In genomic region chr15:23866832-23867231, GRCh38 we compare ENCODE assay signal across 10 cellular contexts.
DNase-seq lines count a peak whose midpoint lies in the region; ATAC-seq and TF ChIP-seq lines count a peak whose summit lies in the region.
"Had no signal": no experiment of that assay in that cellular context is flagged by ENCODE, and none has a peak within 500 bp of the region (broad histone marks: within the 10 kb centered on the region; RNA-seq: fewer than 3 reads in every experiment).

No MANE protein-coding gene starts in this region.

- H3K14ac ChIP-seq in IMR-90 (replicated peaks; ENCODE audit: low read depth, low read length) = no peak overlapping the region

- BruUV-seq in IMR-90 (replicated peaks; lab: Mats Ljungman, UMichigan) = no TSS peak

- no peak overlapping the region for H2AK5ac ChIP-seq in IMR-90 (ENCODE audit: low read depth, low read length)

- H2AK9ac ChIP-seq in IMR-90 (replicated peaks; ENCODE audit: low read depth, low read length, poor library complexity) = no peak overlapping the region

- H3K9me1 ChIP-seq in IMR-90 (ENCODE audit: insufficient read depth, low read length) = no peaks in the 10 kb centered on the region

- ATAC-seq in IMR-90 (ENCODE audit: low read depth) = no peak
- ATAC-seq in gastrocnemius medialis = no peak
- ATAC-seq in GM18861 (IDR thresholded peaks at IDR 0.05; ENCODE audit: unreplicated experiment) = no peak
- ATAC-seq: heart right ventricle had no signal

- POLR2A ChIA-PET in IMR-90 (lab: Charles Lee; ENCODE audit: unreplicated experiment) = no interaction called here

- H3K4me1 ChIP-seq in IMR-90 (ENCODE audit: control insufficient read depth, insufficient read depth, low read length) (no peaks in the 10 kb centered on the region), gastrocnemius medialis (no peaks in the 10 kb centered on the region)
- H3K4me1 ChIP-seq: heart right ventricle had no signal

- H3K27me3 ChIP-seq in IMR-90 (ENCODE audit: control insufficient read depth, insufficient read depth, low read length) = no peaks in the 10 kb centered on the region
- H3K27me3 ChIP-seq in kidney epithelial cell (ENCODE audit: control insufficient read depth, insufficient read depth, low read length) = no peaks in the 10 kb centered on the region
- no peaks in the 10 kb centered on the region for H3K27me3 ChIP-seq in gastrocnemius medialis

- H3K36me3 ChIP-seq in IMR-90 (ENCODE audit: control insufficient read depth, insufficient read depth, low read length) (no peaks in the 10 kb centered on the region), kidney epithelial cell (ENCODE audit: control insufficient read depth, insufficient read depth, low read length) (no peaks in the 10 kb centered on the region), gastrocnemius medialis (no peaks in the 10 kb centered on the region)
- H3K36me3 ChIP-seq: heart right ventricle had no signal

- H3K56ac ChIP-seq in IMR-90 (ENCODE audit: extremely low read depth, insufficient read depth, low read length) = no peak overlapping the region

- no peak overlapping the region for H3K9ac ChIP-seq in IMR-90 (ENCODE audit: low read depth, low read length)

- H3K4ac ChIP-seq in IMR-90 (ENCODE audit: low read depth, low read length) = no peak overlapping the region

- CTCF ChIA-PET in IMR-90 (lab: Yijun Ruan, JAX) = no interaction called here

- H3K4me3 ChIP-seq in IMR-90 (ENCODE audit: insufficient read depth, low read depth, low read length) (no peak overlapping the region), kidney epithelial cell (ENCODE audit: low read depth, low read length) (no peak overlapping the region), gastrocnemius medialis (no peak overlapping the region)
- H3K4me3 ChIP-seq: heart right ventricle had no signal

- no peak overlapping the region for H3K4me2 ChIP-seq in IMR-90 (ENCODE audit: low read depth, low read length)

- no peak overlapping the region for H4K5ac ChIP-seq in IMR-90 (ENCODE audit: low read depth, low read length)

- H3K27ac ChIP-seq in IMR-90 (ENCODE audit: insufficient read depth, low read length) = no peak overlapping the region
- no peak overlapping the region for H3K27ac ChIP-seq in gastrocnemius medialis
- H3K27ac ChIP-seq: heart right ventricle had no signal

- H4K91ac ChIP-seq in IMR-90 (ENCODE audit: insufficient read depth, low read depth, low read length) = no peak overlapping the region

- no peak overlapping the region for H2AFZ ChIP-seq in IMR-90 (replicated peaks; ENCODE audit: low read length, poor library complexity)

- TF ChIP-seq RAD21 in IMR-90 (IDR thresholded peaks at IDR 0.05; ENCODE audit: low read length) = no peak

- no peak overlapping the region for H2BK15ac ChIP-seq in IMR-90 (ENCODE audit: low read depth, low read length)

- H4K8ac ChIP-seq in IMR-90 (ENCODE audit: low read depth in 2 of 2, low read length in 2 of 2) = no peak overlapping the region

- DNase-seq in AG09319 (ENCODE audit: extremely low read depth, low read depth) (no peak), IMR-90 (no peak), RPMI8226 (peak; percentile 24), kidney epithelial cell (ENCODE audit: low read depth) (no peak), gastrocnemius medialis (no peak), NCI-H510A treated with DMSO at 0.1 percent for 48 hours (lab: John Stamatoyannopoulos, UW) (no peak), GM19240 (ENCODE audit: insufficient read length, low spot score) (no peak)
- DNase-seq: DMS79 treated with DMSO at 0.1 percent for 48 hours, heart right ventricle had no signal

- H2BK120ac ChIP-seq in IMR-90 (ENCODE audit: low read depth, low read length) = no peak overlapping the region

- WGBS in IMR-90 (ENCODE audit: extremely low coverage in 2 of 2, insufficient read length in 1 of 2), 2 experiments = no CpG with 5 or more reads among the region's 6 CpGs

- no peak overlapping the region for H2BK20ac ChIP-seq in IMR-90 (ENCODE audit: low read depth, low read length)

- H3K9me3 ChIP-seq in IMR-90 (ENCODE audit: control insufficient read depth, insufficient read depth, low read length) (no peaks in the 10 kb centered on the region), gastrocnemius medialis (no peaks in the 10 kb centered on the region)

- no peak for TF ChIP-seq POLR2A in IMR-90 (IDR thresholded peaks at IDR 0.05; ENCODE audit: low read depth, low read length)
- no peak for TF ChIP-seq POLR2A in gastrocnemius medialis (IDR thresholded peaks at IDR 0.05)

- in situ Hi-C loops in IMR-90 (cut with MboI; ENCODE audit: low sequenced_read_pairs) = no loop called here
- in situ Hi-C loops in gastrocnemius medialis (cut with MboI; ENCODE audit: low sequenced_read_pairs in 4 of 4) = loop anchor here (25.0 kb wide), 1 partner anchor 230 kb away; the partner anchor contains the start of gene MAGEL2 (in 4 of the 4)

- no peak overlapping the region for H2BK5ac ChIP-seq in IMR-90 (ENCODE audit: low read depth, low read length, poor library complexity, severe bottlenecking)

- H3K79me1 ChIP-seq in IMR-90 (ENCODE audit: low read depth in 1 of 2, low read length in 2 of 2) = no peaks in the 10 kb centered on the region

- H3K18ac ChIP-seq in IMR-90 (ENCODE audit: low read depth, low read length) = no peak overlapping the region

- H3K23ac ChIP-seq in IMR-90 (ENCODE audit: low read depth, low read length) = no peak overlapping the region

- intact Hi-C loops in IMR-90 (cut with micrococcal nuclease) = no loop called here
- intact Hi-C loops in gastrocnemius medialis (cut with DNase I; ENCODE audit: low total_unique reads) = loop anchor here (5.0 kb wide), 1 partner anchor 220 kb away; the partner anchor contains the start of gene MAGEL2

- no peaks in the 10 kb centered on the region for H4K20me1 ChIP-seq in IMR-90 (ENCODE audit: insufficient read depth, low read length)

- dilution Hi-C loops in IMR-90 (cut with HindIII; ENCODE audit: low sequenced_read_pairs, unreplicated experiment) = no loop called here

- TF ChIP-seq CTCF in AG09319 (IDR thresholded peaks at IDR 0.05; ENCODE audit: low read depth, low read length) (peak; percentile 17), IMR-90 (conservative IDR thresholded peaks at IDR 0.05; ENCODE audit: low read depth, low read length) (0 out of 2 replicates have a peak, but pooled peaks have one; percentile 14), kidney epithelial cell (IDR thresholded peaks at IDR 0.05; ENCODE audit: insufficient read depth, low read length, poor library complexity, severe bottlenecking) (peak; percentile 24), gastrocnemius medialis (IDR thresholded peaks at IDR 0.05 in 4 of 5, conservative IDR thresholded peaks at IDR 0.05 in 1 of 5) (no peak)

TF ChIP-seq in IMR-90, 13 proteins besides CTCF, POLR2A, EP300 and RAD21:
- TF ChIP-seq FOS (IDR thresholded peaks at IDR 0.05; ENCODE audit: low read depth, low read length) (no peak), SMC3 (IDR thresholded peaks at IDR 0.05; ENCODE audit: low read depth, low read length) (no peak), BHLHE40 (IDR thresholded peaks at IDR 0.05; ENCODE audit: low read depth, low read length) (no peak)

Comparison
In these comparisons a context has a peak if more than half of its experiments do, and no peak if none do; other contexts are left out.
1. CTCF ChIP-seq: peak in AG09319 (single experiment), IMR-90 (single experiment) and kidney epithelial cell (single experiment); none in gastrocnemius medialis (0 of 5).